ENCODE assay signal across 1 cellular context in genomic region chr9:113906411-113907110, GRCh38.
TF ChIP-seq lines count a peak whose summit lies in the region.

No MANE protein-coding gene starts in this region.

TF ChIP-seq in K562, 482 proteins besides CTCF, POLR2A, EP300 and RAD21:
- TF ChIP-seq E4F1 (CRISPR knock-in tag; IDR thresholded peaks at IDR 0.05; ENCODE audit: borderline replicate concordance) (no peak), ATF3 (IDR thresholded peaks at IDR 0.05) (peak; percentile 40), ATF3 (CRISPR knock-in tag; conservative IDR thresholded peaks at IDR 0.05) (no peak), ZBTB17 (CRISPR knock-in tag; IDR thresholded peaks at IDR 0.05) (no peak)
